1 cellular context compared by ENCODE assay signal in genomic region chr22:27798526-27799333, GRCh38.
TF ChIP-seq lines count a peak whose summit lies in the region.

No MANE protein-coding gene starts in this region.

TF ChIP-seq in IMR-90, 13 proteins besides CTCF, POLR2A, EP300 and RAD21:
- TF ChIP-seq NFE2L2 (IDR thresholded peaks at IDR 0.05; ENCODE audit: low read depth, low read length) (no peak), FOS (IDR thresholded peaks at IDR 0.05; ENCODE audit: low read depth, low read length) (no peak), BHLHE40 (IDR thresholded peaks at IDR 0.05; ENCODE audit: low read depth, low read length) (no peak), CEBPB (IDR thresholded peaks at IDR 0.05; ENCODE audit: low read depth, low read length) (no peak), RFX5 (IDR thresholded peaks at IDR 0.05; ENCODE audit: low read depth, low read length) (no peak), MXI1 (IDR thresholded peaks at IDR 0.05; ENCODE audit: borderline replicate concordance, low read depth, low read length) (no peak)
